ENCODE assay signal across 8 cellular contexts in genomic region chr13:112725346-112726017, GRCh38. TPM values are rescaled to one million over a fixed set of nuclear protein-coding genes. Genes with fewer than 3 reads are reported as not detected.
DNase-seq lines count a peak whose midpoint lies in the region; ATAC-seq and TF ChIP-seq lines count a peak whose summit lies in the region.

No MANE protein-coding gene starts in this region.

- no peaks in the 10 kb centered on the region for H3K9me3 Mint-ChIP-seq in activated T-helper 1 cell treated with anti-CD3 and anti-CD28 coated beads, Interleukin-12 subunit alpha, Interleukin-12 subunit beta, Interleukin-2, Interleukin-4 antibody, amounts not matched to agents 30 ng/mL and 10 ng/mL and 1 ng/mL, durations not matched to agents 14 hours and 24 hours and 36 hours
- no peaks in the 10 kb centered on the region for H3K9me3 Mint-ChIP-seq in natural killer cell

- TF ChIP-seq CTCF in natural killer cell (IDR thresholded peaks at IDR 0.05), result no peak

- peak overlapping the region; percentile 38 for H3K4me3 Mint-ChIP-seq in activated T-helper 1 cell treated with anti-CD3 and anti-CD28 coated beads, Interleukin-12 subunit alpha, Interleukin-12 subunit beta, Interleukin-2, Interleukin-4 antibody, amounts not matched to agents 30 ng/mL and 10 ng/mL and 1 ng/mL, durations not matched to agents 14 hours and 24 hours and 36 hours
- H3K4me3 Mint-ChIP-seq in natural killer cell, result peak overlapping the region; percentile 17

- intact Hi-C loops in activated T-helper 1 cell treated with anti-CD3 and anti-CD28 coated beads, Interleukin-12 subunit alpha, Interleukin-12 subunit beta, Interleukin-2, Interleukin-4 antibody, amounts not matched to agents 30 ng/mL and 10 ng/mL and 1 ng/mL, durations not matched to agents 14 hours and 24 hours and 36 hours (cut with micrococcal nuclease), result no loop called here
- intact Hi-C loops in natural killer cell (cut with micrococcal nuclease), result no loop called here

- peak; percentile 71 for DNase-seq in Jurkat, Clone E6-1 (ENCODE audit: low read depth, low spot score)
- DNase-seq in activated T-helper 1 cell treated with anti-CD3 and anti-CD28 coated beads, Interleukin-12 subunit alpha, Interleukin-12 subunit beta, Interleukin-2, Interleukin-4 antibody, amounts not matched to agents 30 ng/mL and 10 ng/mL and 1 ng/mL, durations not matched to agents 14 hours and 24 hours and 36 hours (ENCODE audit: low spot score), result no peak
- DNase-seq in natural killer cell (no peak), OCI-M1 (lab: John Stamatoyannopoulos, UW) (no peak), NCI-H524 (lab: John Stamatoyannopoulos, UW) (no peak), NAMALWA (ENCODE audit: low spot score) (no peak)

- peaks cover 27% of the 10 kb centered on the region for H3K4me1 Mint-ChIP-seq in activated T-helper 1 cell treated with anti-CD3 and anti-CD28 coated beads, Interleukin-12 subunit alpha, Interleukin-12 subunit beta, Interleukin-2, Interleukin-4 antibody, amounts not matched to agents 30 ng/mL and 10 ng/mL and 1 ng/mL, durations not matched to agents 14 hours and 24 hours and 36 hours (ENCODE audit: low read depth)
- peaks cover 48 to 50% of the 10 kb centered on the region in 2 donors for H3K4me1 Mint-ChIP-seq in natural killer cell

- peak; percentile 48 for ATAC-seq in GM18858 (IDR thresholded peaks at IDR 0.05; ENCODE audit: unreplicated experiment)
- ATAC-seq in natural killer cell, result peak in 2 of 3 donors; percentile 28 to 41
- no peak for ATAC-seq in HG02970 (IDR thresholded peaks at IDR 0.05; ENCODE audit: low FRiP score, unreplicated experiment)

- no peaks in the 10 kb centered on the region for H3K27me3 Mint-ChIP-seq in activated T-helper 1 cell treated with anti-CD3 and anti-CD28 coated beads, Interleukin-12 subunit alpha, Interleukin-12 subunit beta, Interleukin-2, Interleukin-4 antibody, amounts not matched to agents 30 ng/mL and 10 ng/mL and 1 ng/mL, durations not matched to agents 14 hours and 24 hours and 36 hours (ENCODE audit: insufficient read depth)
- H3K27me3 Mint-ChIP-seq in natural killer cell (ENCODE audit: low read depth in 2 of 2), result no peaks in the 10 kb centered on the region

- no peak overlapping the region for H3K27ac Mint-ChIP-seq in activated T-helper 1 cell treated with anti-CD3 and anti-CD28 coated beads, Interleukin-12 subunit alpha, Interleukin-12 subunit beta, Interleukin-2, Interleukin-4 antibody, amounts not matched to agents 30 ng/mL and 10 ng/mL and 1 ng/mL, durations not matched to agents 14 hours and 24 hours and 36 hours
- peak overlapping the region in 1 of 2 donors; percentile 51 for H3K27ac Mint-ChIP-seq in natural killer cell

- no peaks in the 10 kb centered on the region for H3K36me3 Mint-ChIP-seq in activated T-helper 1 cell treated with anti-CD3 and anti-CD28 coated beads, Interleukin-12 subunit alpha, Interleukin-12 subunit beta, Interleukin-2, Interleukin-4 antibody, amounts not matched to agents 30 ng/mL and 10 ng/mL and 1 ng/mL, durations not matched to agents 14 hours and 24 hours and 36 hours (ENCODE audit: low read depth)
- no peaks in the 10 kb centered on the region for H3K36me3 Mint-ChIP-seq in natural killer cell

- H3K4me3 ChIP-seq in Jurkat, Clone E6-1 (ENCODE audit: low read length), result peak overlapping the region; percentile 32

RNA-seq across cellular contexts. Expression of gene ATP11A, which starts 35.6 kb away (rescaled TPM):
- polyA plus RNA-seq in Jurkat, Clone E6-1 (2012; ENCODE audit: insufficient read depth, insufficient read length), result 23.3 TPM
- 90.4 and 97.8 TPM in 2 replicates for total RNA-seq in activated T-helper 1 cell treated with anti-CD3 and anti-CD28 coated beads, Interleukin-12 subunit alpha, Interleukin-12 subunit beta, Interleukin-2, Interleukin-4 antibody, amounts not matched to agents 30 ng/mL and 10 ng/mL and 1 ng/mL, durations not matched to agents 14 hours and 24 hours and 36 hours
- total RNA-seq in natural killer cell, result 10 to 100 TPM; 47.1 to 68.6 (median 50.7) TPM
